Comparison of ENCODE assay signal across 14 cellular contexts in genomic region chrX:129661369-129661768, GRCh38. TPM values are rescaled to one million over a fixed set of nuclear protein-coding genes. Genes with fewer than 3 reads are reported as not detected.
A peak's percentile ranks its signal among the peaks of the same experiment; 100 is the strongest.
DNase-seq lines count a peak whose midpoint lies in the region; ATAC-seq and TF ChIP-seq lines count a peak whose summit lies in the region.
"Had no signal": no experiment of that assay in that cellular context is flagged by ENCODE, and none has a peak within 500 bp of the region (broad histone marks: within the 10 kb centered on the region; RNA-seq: fewer than 3 reads in every experiment).

No MANE protein-coding gene starts in this region.

- TF ChIP-seq CTCF in PC-3 (conservative IDR thresholded peaks at IDR 0.05; ENCODE audit: low read depth, low read length), result no peak

- DNase-seq in DMS53 treated with DMSO at 0.1 percent for 48 hours (lab: John Stamatoyannopoulos, UW; ENCODE audit: unreplicated experiment), result peak; percentile 82
- peak; percentile 49 to 51 for DNase-seq in NCI-H526 (lab: John Stamatoyannopoulos, UW)
- DNase-seq in PC-3, result peak; percentile 66
- DNase-seq in 8988T, result no peak
- DNase-seq: AML-193; Caco-2; CD4-positive, alpha-beta T cell; DMS79 treated with DMSO at 0.1 percent for 48 hours; GF-D8; GM23248 had no signal

- CTCF ChIA-PET in PC-3 (lab: Charles Lee), result no interaction called here

- H3F3A ChIP-seq in PC-3 (ENCODE audit: low read length, unreplicated experiment), result no peaks in the 10 kb centered on the region

- H3K79me2 ChIP-seq in PC-3 (ENCODE audit: low read length), result no peaks in the 10 kb centered on the region

- no peaks in the 10 kb centered on the region for H4K20me1 ChIP-seq in PC-3 (ENCODE audit: low read length)

- intact Hi-C loops in PC-3 (cut with micrococcal nuclease), result no loop called here

- no peaks in the 10 kb centered on the region for H3K27me3 ChIP-seq in PC-3 (ENCODE audit: low read length)

- H3K4me1 ChIP-seq in PC-3 (ENCODE audit: insufficient read depth, low read length), result peaks cover 39% of the 10 kb centered on the region
- H3K4me1 ChIP-seq: HAP-1 had no signal

- POLR2A ChIA-PET in PC-3 (lab: Charles Lee; ENCODE audit: unreplicated experiment), result no interaction called here

- no peaks in the 10 kb centered on the region for H3K9me3 ChIP-seq in PC-3 (ENCODE audit: low read length)
- H3K9me3 ChIP-seq: A549, Caco-2, HAP-1 had no signal

- H2AFZ ChIP-seq in PC-3 (ENCODE audit: low read length), result no peak overlapping the region
- H2AFZ ChIP-seq: GM23248 had no signal

- no peaks in the 10 kb centered on the region for H3K9me2 ChIP-seq in PC-3 (replicated peaks; ENCODE audit: low read length)

- peak overlapping the region; percentile 37 for H3K4me2 ChIP-seq in PC-3 (ENCODE audit: low read length)
- H3K4me2 ChIP-seq: A549 had no signal

- no peak overlapping the region for H3K4me3 ChIP-seq in PC-3 (ENCODE audit: low read length)
- H3K4me3 ChIP-seq: A549, GM23248, HAP-1 had no signal

- H3K36me3 ChIP-seq in PC-3 (ENCODE audit: low read depth, low read length), result no peaks in the 10 kb centered on the region
- H3K36me3 ChIP-seq: HAP-1 had no signal

- ATAC-seq in PC-3 (peak; percentile 19), GM21447 (IDR thresholded peaks at IDR 0.05; ENCODE audit: unreplicated experiment) (no peak), GM21723 (IDR thresholded peaks at IDR 0.05; ENCODE audit: unreplicated experiment) (no peak)
- ATAC-seq: A549 had no signal

- H3K9ac ChIP-seq in PC-3 (ENCODE audit: low read length), result no peak overlapping the region
- H3K9ac ChIP-seq: GM23248 had no signal

- H3K27ac ChIP-seq in PC-3 (ENCODE audit: low read length), result peak overlapping the region; percentile 77
- H3K27ac ChIP-seq: A549, GM23248 had no signal

- no TSS peak for BruUV-seq in PC-3 (replicated peaks; lab: Mats Ljungman, UMichigan)

RNA-seq across cellular contexts. Expression of gene APLN, which starts 6.6 kb away (rescaled TPM):
- total RNA-seq in PC-3 (2014; rRNA removed), result 8.5 and 11.6 TPM in 2 replicates
- total RNA-seq: CD4-positive, alpha-beta T cell had no signal
